In the genomic region with DNA sequence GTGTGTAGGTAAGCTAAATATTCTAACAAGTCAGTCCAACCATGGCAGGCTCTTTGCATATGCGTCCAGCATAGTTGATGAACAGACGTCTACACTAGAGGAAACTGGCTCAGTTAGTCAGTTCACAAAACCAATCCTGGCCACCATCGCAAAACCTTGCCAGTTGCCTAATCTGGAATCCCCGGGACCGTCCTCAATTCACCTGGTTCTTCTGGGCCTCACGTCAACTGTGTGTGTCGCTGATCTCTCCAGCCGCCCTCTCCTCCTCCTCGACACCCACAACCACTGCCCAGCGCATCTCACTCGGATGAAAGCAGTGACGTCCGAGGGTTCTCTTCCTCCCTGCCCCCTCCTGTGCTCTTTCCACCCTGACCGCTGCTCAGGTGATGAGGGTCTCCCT, we compare ENCODE assay signal across 21 cellular contexts.
"Had no signal": no experiment of that assay in that cellular context is flagged by ENCODE, and none has a peak within 500 bp of the region (broad histone marks: within the 10 kb centered on the region; RNA-seq: fewer than 3 reads in every experiment).

No MANE protein-coding gene starts in this region.

- ATAC-seq: activated T-cell treated with anti-CD3 and anti-CD28 coated beads, Interleukin-2, amount 50 U/mL, for 4 hours; heart left ventricle; left cardiac atrium; stimulated activated naive B cell treated with anti-CD40 and anti-IgM and Interleukin-4, amounts not matched to agents 10 μg/mL and 1 μg/mL and 100 μg/mL, for 72 hours had no signal

- H3K27ac Mint-ChIP-seq: activated naive CD4-positive, alpha-beta T cell treated with anti-CD3 and anti-CD28 coated beads for 36 hours; activated naive CD8-positive, alpha-beta T cell treated with anti-CD3 and anti-CD28 coated beads, Interleukin-2, amount 10 ng/mL, durations not matched to agents 7 days and 5 days; activated T-helper 2 cell treated with anti-CD3 and anti-CD28 coated beads, Interferon-gamma antibody, Interleukin-2, Interleukin-4, amounts not matched to agents 10 μg/mL and 5 μg/mL and 100 μg/mL, durations not matched to agents 14 hours and 24 hours and 36 hours; stimulated activated naive B cell treated with anti-CD40 and anti-IgM and Interleukin-4, amounts not matched to agents 10 μg/mL and 1 μg/mL and 100 μg/mL, for 72 hours had no signal

- H3K27me3 Mint-ChIP-seq: activated naive CD8-positive, alpha-beta T cell treated with anti-CD3 and anti-CD28 coated beads, Interleukin-2, amount 10 ng/mL, durations not matched to agents 7 days and 5 days; naive B cell; stimulated activated naive B cell treated with anti-CD40 and anti-IgM and Interleukin-4, amounts not matched to agents 10 μg/mL and 1 μg/mL and 100 μg/mL, for 72 hours had no signal

- H3K4me3 Mint-ChIP-seq: activated naive CD4-positive, alpha-beta T cell treated with anti-CD3 and anti-CD28 coated beads for 36 hours; activated naive CD8-positive, alpha-beta T cell treated with anti-CD3 and anti-CD28 coated beads, Interleukin-2, amount 10 ng/mL, durations not matched to agents 7 days and 5 days; activated T-cell treated with anti-CD3 and anti-CD28 coated beads, Interleukin-2, amount 50 U/mL, for 4 hours; naive B cell; neural progenitor cell; stimulated activated naive B cell treated with anti-CD40 and anti-IgM and Interleukin-4, amounts not matched to agents 10 μg/mL and 1 μg/mL and 100 μg/mL, for 72 hours had no signal

- H3K9me3 ChIP-seq: uterus had no signal

- DNase-seq: activated CD8-positive, alpha-beta memory T cell treated with anti-CD3 and anti-CD28 coated beads, Interleukin-2, amount 50 U/mL, for 48 hours; activated naive CD4-positive, alpha-beta T cell treated with anti-CD3 and anti-CD28 coated beads for 36 hours; activated naive CD8-positive, alpha-beta T cell treated with anti-CD3 and anti-CD28 coated beads, Interleukin-2, amount 10 ng/mL, durations not matched to agents 7 days and 5 days; activated T-cell treated with anti-CD3 and anti-CD28 coated beads, Interleukin-2, amount 50 U/mL, for 4 hours; amniotic stem cell; cerebellar nuclear complex; cortex of kidney; heart left ventricle; islet precursor cell; left cardiac atrium; mesenchymal stem cell; naive B cell; retina; stimulated activated CD4-positive, alpha-beta T cell treated with anti-CD3 and anti-CD28 coated beads, Interleukin-2, amount 100 ng/mL, for 48 hours; stimulated activated CD8-positive, alpha-beta memory T cell treated with anti-CD3 and anti-CD28 coated beads, Interleukin-4, amount 100 ng/mL, for 48 hours; stimulated activated naive B cell treated with anti-CD40 and anti-IgM and Interleukin-4, amounts not matched to agents 10 μg/mL and 1 μg/mL and 100 μg/mL, for 72 hours; T-helper 9 cell; transverse colon; uterus had no signal
